Comparison of ENCODE assay signal across 8 cellular contexts in the genomic region with DNA sequence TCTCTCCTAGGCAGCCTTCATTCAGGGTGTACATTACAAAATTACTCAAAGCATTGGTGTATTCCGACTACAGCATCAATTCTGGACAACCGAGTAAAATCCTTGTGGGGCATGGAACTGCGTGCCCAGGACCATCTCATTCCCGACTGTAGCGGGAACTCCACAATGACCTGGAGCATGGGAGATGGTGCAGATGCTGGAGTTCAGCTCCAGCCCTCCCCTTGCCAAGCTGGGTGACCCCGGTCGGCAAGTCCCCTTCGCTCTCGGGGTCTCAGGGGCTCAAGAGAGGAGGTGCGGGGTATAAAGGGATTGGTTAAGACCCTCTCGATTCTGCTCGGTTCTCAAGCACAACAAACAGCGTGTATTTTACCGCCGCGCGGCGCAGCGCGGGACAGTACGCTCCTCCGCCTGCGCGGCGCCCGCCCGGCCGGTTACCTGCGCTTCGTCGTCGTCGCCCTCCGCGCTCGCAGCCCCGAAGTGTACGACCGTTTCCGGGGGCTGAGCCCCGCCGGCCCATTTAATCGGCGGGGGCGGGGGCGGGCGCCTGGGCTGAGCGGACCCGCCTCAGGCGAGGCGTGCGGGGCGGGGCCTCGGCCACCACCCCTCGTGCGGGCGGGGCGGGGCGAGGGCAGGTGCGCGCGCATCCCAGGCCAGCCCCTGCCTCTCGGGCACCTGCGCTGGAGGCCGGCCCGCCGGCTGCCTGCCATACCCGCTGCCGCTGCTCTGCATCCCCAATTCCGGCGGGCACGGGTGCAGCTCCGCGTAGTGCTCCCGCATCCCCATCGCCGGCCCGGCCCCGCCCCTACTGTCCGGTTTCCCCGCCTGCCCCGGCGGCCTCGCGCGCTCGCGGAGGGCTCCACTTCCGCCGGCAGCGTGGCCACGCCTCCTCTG. TPM values are rescaled to one million over a fixed set of nuclear protein-coding genes. Genes with fewer than 3 reads are reported as not detected.
A peak's percentile ranks its signal among the peaks of the same experiment; 100 is the strongest.
DNase-seq lines count a peak whose midpoint lies in the region; ATAC-seq and TF ChIP-seq lines count a peak whose summit lies in the region.

A gene (minus strand): TSS at position 493 of the 891 bp plus-strand sequence. CDS start 691 bp downstream, outside the sequence.

- H3K9me3 ChIP-seq in effector memory CD4-positive, alpha-beta T cell (ENCODE audit: control insufficient read depth, low read length), result no peaks in the 10 kb centered on the region

- peak within 1 kb of the TSS; percentile 90 for H3K4me3 Mint-ChIP-seq in activated CD4-positive, alpha-beta memory T cell treated with anti-CD3 and anti-CD28 coated beads, Interleukin-2, amount 10 ng/mL, durations not matched to agents 7 days and 5 days
- peak within 1 kb of the TSS; percentile 84 for H3K4me3 Mint-ChIP-seq in mesothelial cell of epicardium

- peaks cover 56% of the 10 kb centered on the region for H3K4me1 Mint-ChIP-seq in activated CD4-positive, alpha-beta memory T cell treated with anti-CD3 and anti-CD28 coated beads, Interleukin-2, amount 10 ng/mL, durations not matched to agents 7 days and 5 days
- peaks cover 13% of the 10 kb centered on the region for H3K4me1 Mint-ChIP-seq in mesothelial cell of epicardium

- H3K4me1 ChIP-seq in effector memory CD4-positive, alpha-beta T cell (ENCODE audit: control insufficient read depth, insufficient read depth, low read length, poor library complexity, severe bottlenecking), result no peaks in the 10 kb centered on the region

- peaks cover 29% of the 10 kb centered on the region for H3K36me3 Mint-ChIP-seq in activated CD4-positive, alpha-beta memory T cell treated with anti-CD3 and anti-CD28 coated beads, Interleukin-2, amount 10 ng/mL, durations not matched to agents 7 days and 5 days (ENCODE audit: low read depth)
- peaks cover 5% of the 10 kb centered on the region for H3K36me3 Mint-ChIP-seq in mesothelial cell of epicardium

- H3K36me3 ChIP-seq in effector memory CD4-positive, alpha-beta T cell (ENCODE audit: control insufficient read depth, insufficient read depth, low read length), result no peaks in the 10 kb centered on the region

- H3K27me3 Mint-ChIP-seq in activated CD4-positive, alpha-beta memory T cell treated with anti-CD3 and anti-CD28 coated beads, Interleukin-2, amount 10 ng/mL, durations not matched to agents 7 days and 5 days, result no peaks in the 10 kb centered on the region
- H3K27me3 Mint-ChIP-seq in mesothelial cell of epicardium (ENCODE audit: low read depth), result no peaks in the 10 kb centered on the region

- peak within 1 kb of the TSS; percentile 87 for H3K27ac Mint-ChIP-seq in activated CD4-positive, alpha-beta memory T cell treated with anti-CD3 and anti-CD28 coated beads, Interleukin-2, amount 10 ng/mL, durations not matched to agents 7 days and 5 days
- H3K27ac Mint-ChIP-seq in mesothelial cell of epicardium, result peak within 1 kb of the TSS; percentile 96

- H3K9me3 Mint-ChIP-seq in activated CD4-positive, alpha-beta memory T cell treated with anti-CD3 and anti-CD28 coated beads, Interleukin-2, amount 10 ng/mL, durations not matched to agents 7 days and 5 days, result no peaks in the 10 kb centered on the region
- H3K9me3 Mint-ChIP-seq in mesothelial cell of epicardium, result peaks cover 5% of the 10 kb centered on the region

- DNase-seq in AG09309 (ENCODE audit: low read depth) (no peak), NCI-H526 treated with DMSO at 0.1 percent for 48 hours (lab: John Stamatoyannopoulos, UW) (peak; percentile 88), mesothelial cell of epicardium (ENCODE audit: low spot score in 2 of 2, unreplicated experiment in 2 of 2) (peak in 1 of 2 experiments; percentile 58)
- DNase-seq in activated CD4-positive, alpha-beta memory T cell treated with anti-CD3 and anti-CD28 coated beads, Interleukin-2, amount 10 ng/mL, durations not matched to agents 7 days and 5 days, result peak; percentile 85
- peak; percentile 76 to 79 (median 78) for DNase-seq in effector memory CD4-positive, alpha-beta T cell
- peak; percentile 67 to 74 for DNase-seq in stimulated activated CD8-positive, alpha-beta memory T cell treated with anti-CD3 and anti-CD28 coated beads, Interleukin-2, amount 100 ng/mL, for 48 hours (ENCODE audit: low read depth in 2 of 2)

- peak within 1 kb of the TSS; percentile 54 for H3K4me3 ChIP-seq in AG09309 (ENCODE audit: control insufficient read depth, low read depth, low read length)
- H3K4me3 ChIP-seq in effector memory CD4-positive, alpha-beta T cell (ENCODE audit: insufficient read depth, low read depth, low read length, poor library complexity, severe bottlenecking), result peak within 1 kb of the TSS; percentile 55

- no peaks in the 10 kb centered on the region for H3K27me3 ChIP-seq in effector memory CD4-positive, alpha-beta T cell (replicated peaks; ENCODE audit: control insufficient read depth, insufficient read depth, low read length, poor library complexity, severe bottlenecking)

- CTCF ChIA-PET in activated CD4-positive, alpha-beta memory T cell treated with anti-CD3 and anti-CD28 coated beads, Interleukin-2, amount 10 ng/mL, durations not matched to agents 7 days and 5 days (lab: Charles Lee), result no interaction called here

- H3K27ac ChIP-seq in effector memory CD4-positive, alpha-beta T cell (ENCODE audit: insufficient read depth, low read length, poor library complexity, severe bottlenecking), result peak within 1 kb of the TSS; percentile 84

- POLR2A ChIA-PET in activated CD4-positive, alpha-beta memory T cell treated with anti-CD3 and anti-CD28 coated beads, Interleukin-2, amount 10 ng/mL, durations not matched to agents 7 days and 5 days (lab: Charles Lee), result interaction anchor here (0.9 to 3.9 kb wide), 6 partner anchors 56 to 619 kb away, joined by 3 to 14 read pairs (median 5); a partner anchor contains a TSS

- ATAC-seq in GM18909 (IDR thresholded peaks at IDR 0.05; ENCODE audit: poor library complexity, unreplicated experiment), result peak; percentile 63
- ATAC-seq in HG03139 (IDR thresholded peaks at IDR 0.05; ENCODE audit: unreplicated experiment), result peak; percentile 35

- TF ChIP-seq CTCF in AG09309 (IDR thresholded peaks at IDR 0.05; ENCODE audit: control insufficient read depth, insufficient read depth, low read depth, low read length, missing control alignments), result no peak
- TF ChIP-seq CTCF in mesothelial cell of epicardium (IDR thresholded peaks at IDR 0.05; ENCODE audit: unreplicated experiment), result no peak

RNA-seq across cellular contexts. Expression of the gene that starts here (rescaled TPM):
- total RNA-seq in activated CD4-positive, alpha-beta memory T cell treated with anti-CD3 and anti-CD28 coated beads, Interleukin-2, amount 10 ng/mL, durations not matched to agents 7 days and 5 days, result 10 to 100 TPM; 62.7 to 64.4 TPM
- 54.4 to 56.5 TPM (median 55.8 TPM) in 3 replicates for total RNA-seq in mesothelial cell of epicardium
